28 cellular contexts compared by ENCODE assay signal in the genomic region with DNA sequence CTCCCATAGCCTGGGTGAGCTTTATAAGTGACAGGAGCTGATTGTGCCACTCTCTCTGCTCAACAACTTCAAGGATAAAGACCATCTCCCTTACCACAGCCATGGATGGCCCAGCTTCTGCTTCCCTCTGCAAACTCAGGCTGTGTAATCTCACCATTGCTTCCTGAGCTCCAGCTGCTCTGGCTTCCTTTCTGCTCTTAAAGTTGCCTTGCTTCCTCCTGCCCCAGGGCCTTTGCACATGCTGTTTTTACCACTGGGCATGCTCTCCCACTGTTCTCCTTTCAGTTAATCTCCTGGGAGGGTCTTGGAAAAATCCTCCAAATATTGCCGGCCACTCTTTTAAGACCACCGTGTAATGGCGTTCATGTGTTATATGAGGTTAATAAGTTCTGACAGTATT.
"Had no signal": no experiment of that assay in that cellular context is flagged by ENCODE, and none has a peak within 500 bp of the region (broad histone marks: within the 10 kb centered on the region; RNA-seq: fewer than 3 reads in every experiment).

No MANE protein-coding gene starts in this region.

- H3K4me1 ChIP-seq: esophagus muscularis mucosa, esophagus squamous epithelium, foreskin keratinocyte, gastrocnemius medialis, gastroesophageal sphincter, heart left ventricle, heart right ventricle had no signal

- DNase-seq: cortex of kidney; dermis blood vessel endothelial cell; dorsolateral prefrontal cortex; effector CD4-positive, alpha-beta T cell; effector CD8-positive, alpha-beta T cell; effector memory CD4-positive, alpha-beta T cell; effector memory CD8-positive, alpha-beta T cell; endodermal cell; erythroblast; esophagus squamous epithelium; foreskin fibroblast; foreskin keratinocyte; foreskin melanocyte; gastrocnemius medialis; glutamatergic neuron; head of caudate nucleus; heart left ventricle; heart right ventricle; hippocampal formation had no signal

- H3K4me3 ChIP-seq: coronary artery, dorsolateral prefrontal cortex, esophagus muscularis mucosa, esophagus squamous epithelium, gastrocnemius medialis, gastroesophageal sphincter, heart left ventricle, heart right ventricle, hepatocyte had no signal

- H3K4me2 ChIP-seq: hepatocyte had no signal

- H3K27ac ChIP-seq: coronary artery, dorsolateral prefrontal cortex, epithelial cell of prostate, esophagus muscularis mucosa, esophagus squamous epithelium, foreskin keratinocyte, gastrocnemius medialis, gastroesophageal sphincter, heart left ventricle, heart right ventricle, hepatocyte had no signal

- H3K9me3 ChIP-seq: esophagus muscularis mucosa, esophagus squamous epithelium, gastrocnemius medialis, gastroesophageal sphincter, heart left ventricle, heart right ventricle had no signal

- FAIRE-seq: endometrium, endothelial cell of umbilical vein, frontal cortex had no signal

- H3K79me2 ChIP-seq: hepatocyte had no signal

- H3K27me3 ChIP-seq: foreskin keratinocyte, gastrocnemius medialis, hepatocyte had no signal

- H2AFZ ChIP-seq: hepatocyte had no signal

- ATAC-seq: effector memory CD8-positive, alpha-beta T cell; esophagus mucosa; foreskin keratinocyte; gastrocnemius medialis; gastroesophageal sphincter; heart left ventricle; heart right ventricle had no signal

- H3K36me3 ChIP-seq: esophagus muscularis mucosa, esophagus squamous epithelium, gastrocnemius medialis, gastroesophageal sphincter, heart left ventricle, heart right ventricle had no signal
